22 cellular contexts compared by ENCODE assay signal in the genomic region with DNA sequence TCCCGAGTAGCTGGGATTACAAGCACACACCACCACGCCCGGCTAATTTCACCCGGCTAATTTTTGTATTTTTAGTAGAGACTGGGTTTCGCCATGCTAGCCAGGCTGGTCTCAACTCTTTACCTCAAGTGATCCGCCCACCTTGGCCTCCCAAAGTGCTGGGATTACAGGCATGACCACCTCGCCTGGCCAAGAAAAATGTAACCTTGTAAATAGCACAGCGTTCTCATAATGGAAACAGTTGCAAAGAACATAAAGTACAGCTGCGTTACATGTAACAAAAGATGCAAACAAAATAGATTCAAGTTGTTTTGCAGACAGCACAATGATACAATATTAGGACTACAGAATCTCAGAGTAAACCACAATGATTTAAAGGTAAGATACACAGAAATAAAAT. TPM values are rescaled to one million over a fixed set of nuclear protein-coding genes. Genes with fewer than 3 reads are reported as not detected.
DNase-seq lines count a peak whose midpoint lies in the region; ATAC-seq and TF ChIP-seq lines count a peak whose summit lies in the region.
"Had no signal": no experiment of that assay in that cellular context is flagged by ENCODE, and none has a peak within 500 bp of the region (broad histone marks: within the 10 kb centered on the region; RNA-seq: fewer than 3 reads in every experiment).

No MANE protein-coding gene starts in this region.

- intact Hi-C loops in activated CD4-positive, alpha-beta T cell treated with anti-CD3 and anti-CD28 coated beads for 36 hours (cut with DNase I, micrococcal nuclease): no loop called here
- intact Hi-C loops in CD14-positive monocyte (cut with micrococcal nuclease) (no loop called here), OCI-LY7 (cut with micrococcal nuclease; ENCODE audit: unreplicated experiment) (loop anchor here (10.0 kb wide), 1 partner anchor 376 kb away; no protein-coding TSS in a partner anchor), right cardiac atrium (cut with DNase I) (no loop called here)

- 89% methylated on average over 9 of the region's 9 CpGs for WGBS in right cardiac atrium
- 97% methylated on average over 8 of the region's 9 CpGs for WGBS in mesenchymal stem cell

- no peak overlapping the region for H4K8ac ChIP-seq in mesenchymal stem cell (ENCODE audit: low read length)

- H3K27me3 Mint-ChIP-seq in activated CD4-positive, alpha-beta T cell treated with anti-CD3 and anti-CD28 coated beads for 36 hours: no peaks in the 10 kb centered on the region
- no peaks in the 10 kb centered on the region for H3K27me3 Mint-ChIP-seq in CD14-positive monocyte (ENCODE audit: low read depth in 3 of 3)
- H3K27me3 Mint-ChIP-seq in natural killer cell treated with Interleukin-12 subunit alpha and Interleukin-12 subunit beta and Interleukin-15 and Interleukin-18, amount 100 ng/mL, for 72 hours: no peaks in the 10 kb centered on the region
- H3K27me3 Mint-ChIP-seq in glutamatergic neuron (ENCODE audit: unreplicated experiment): peaks cover 2% of the 10 kb centered on the region

- H3K36me3 Mint-ChIP-seq in activated CD4-positive, alpha-beta T cell treated with anti-CD3 and anti-CD28 coated beads for 36 hours (ENCODE audit: low read depth): peaks cover 18% of the 10 kb centered on the region
- H3K36me3 Mint-ChIP-seq in CD14-positive monocyte: peaks cover 56 to 67% of the 10 kb centered on the region in 2 donors
- peaks cover 10% of the 10 kb centered on the region for H3K36me3 Mint-ChIP-seq in natural killer cell treated with Interleukin-12 subunit alpha and Interleukin-12 subunit beta and Interleukin-15 and Interleukin-18, amount 100 ng/mL, for 72 hours
- no peaks in the 10 kb centered on the region for H3K36me3 Mint-ChIP-seq in glutamatergic neuron (ENCODE audit: unreplicated experiment)

- H3K27ac ChIP-seq in OCI-LY7 (ENCODE audit: low read depth, low read length, poor library complexity, severe bottlenecking) (no peak overlapping the region), right cardiac atrium (ENCODE audit: low read length) (no peak overlapping the region), mesenchymal stem cell (ENCODE audit: low read length, poor library complexity, severe bottlenecking) (no peak overlapping the region)
- H3K27ac ChIP-seq: Peyer's patch, SJCRH30 had no signal

- H3K79me2 ChIP-seq in OCI-LY7 (ENCODE audit: insufficient read depth, low read depth, low read length): no peaks in the 10 kb centered on the region

- no peaks in the 10 kb centered on the region for H3K27me3 ChIP-seq in right cardiac atrium (ENCODE audit: control insufficient read depth, insufficient read depth)
- H3K27me3 ChIP-seq in mesenchymal stem cell (ENCODE audit: control insufficient read depth in 1 of 2, insufficient read depth in 1 of 2, low read length in 2 of 2): no peaks in the 10 kb centered on the region
- H3K27me3 ChIP-seq: Peyer's patch, SJCRH30 had no signal

- H2AFZ ChIP-seq in OCI-LY7 (ENCODE audit: low read length) (no peak overlapping the region), mesenchymal stem cell (ENCODE audit: low read depth, low read length) (no peak overlapping the region)

- H3K18ac ChIP-seq in mesenchymal stem cell (ENCODE audit: low read depth in 1 of 2, low read length in 2 of 2): no peak overlapping the region

- no peaks in the 10 kb centered on the region for H4K20me1 ChIP-seq in OCI-LY7 (ENCODE audit: insufficient read depth, low read length)

- no peak overlapping the region for H2BK15ac ChIP-seq in mesenchymal stem cell (ENCODE audit: low read depth, poor library complexity, severe bottlenecking)

- POLR2A ChIA-PET in activated CD4-positive, alpha-beta T cell treated with anti-CD3 and anti-CD28 coated beads for 36 hours (lab: Charles Lee): no interaction called here
- POLR2A ChIA-PET in OCI-LY7 (lab: Charles Lee): no interaction called here

- BruUV-seq in OCI-LY7 (replicated peaks; lab: Mats Ljungman, UMichigan): TSS peak; percentile 55

- no peak overlapping the region for H2BK5ac ChIP-seq in mesenchymal stem cell (ENCODE audit: low read depth, low read length, poor library complexity, severe bottlenecking)

- H3K4me3 ChIP-seq in OCI-LY7 (ENCODE audit: low read depth, low read length, poor library complexity, severe bottlenecking) (no peak overlapping the region), right cardiac atrium (ENCODE audit: low read length) (no peak overlapping the region), mesenchymal stem cell (ENCODE audit: insufficient read depth in 1 of 2, low read depth in 1 of 2, low read length in 2 of 2) (no peak overlapping the region)
- H3K4me3 ChIP-seq: Peyer's patch, SJCRH30 had no signal

- H3K4me1 ChIP-seq in OCI-LY7 (ENCODE audit: insufficient read depth, low read length, poor library complexity, severe bottlenecking): peaks cover 4% of the 10 kb centered on the region
- H3K4me1 ChIP-seq in right cardiac atrium (ENCODE audit: control insufficient read depth, insufficient read depth, low read length): peaks cover 3% of the 10 kb centered on the region
- peaks cover 6% of the 10 kb centered on the region for H3K4me1 ChIP-seq in mesenchymal stem cell (ENCODE audit: control insufficient read depth, insufficient read depth, low read depth, low read length)
- H3K4me1 ChIP-seq: SJCRH30 had no signal

- CTCF ChIA-PET in activated CD4-positive, alpha-beta T cell treated with anti-CD3 and anti-CD28 coated beads for 36 hours (lab: Charles Lee): interaction anchor here (0.6 kb wide), 1 partner anchor 262 kb away, joined by 4 read pairs; no protein-coding TSS in a partner anchor
- CTCF ChIA-PET in OCI-LY7 (lab: Charles Lee; ENCODE audit: unreplicated experiment): no interaction called here

- no peaks in the 10 kb centered on the region for H3K79me1 ChIP-seq in mesenchymal stem cell (replicated peaks; ENCODE audit: low read length, poor library complexity, severe bottlenecking)

- H3K14ac ChIP-seq in mesenchymal stem cell (ENCODE audit: low read length in 2 of 2): no peak overlapping the region

- H3K9me3 ChIP-seq in OCI-LY7 (ENCODE audit: low read length) (no peaks in the 10 kb centered on the region), right cardiac atrium (ENCODE audit: control insufficient read depth, low read length) (no peaks in the 10 kb centered on the region), mesenchymal stem cell (ENCODE audit: control insufficient read depth, low read length) (no peaks in the 10 kb centered on the region)
- H3K9me3 ChIP-seq: Peyer's patch, SJCRH30 had no signal

- no peaks in the 10 kb centered on the region for H3K9me2 ChIP-seq in OCI-LY7 (ENCODE audit: insufficient read depth, low read length)

- H3K9me3 Mint-ChIP-seq in activated CD4-positive, alpha-beta T cell treated with anti-CD3 and anti-CD28 coated beads for 36 hours (ENCODE audit: low read depth): no peaks in the 10 kb centered on the region
- H3K9me3 Mint-ChIP-seq in CD14-positive monocyte (no peaks in the 10 kb centered on the region), glutamatergic neuron (ENCODE audit: unreplicated experiment) (peaks cover 2% of the 10 kb centered on the region)
- H3K9me3 Mint-ChIP-seq in natural killer cell treated with Interleukin-12 subunit alpha and Interleukin-12 subunit beta and Interleukin-15 and Interleukin-18, amount 100 ng/mL, for 72 hours: no peaks in the 10 kb centered on the region
- H3K9me3 Mint-ChIP-seq: HFFc6 had no signal

- H3K4ac ChIP-seq in mesenchymal stem cell (ENCODE audit: low read depth in 1 of 2, low read length in 2 of 2): no peak overlapping the region

- H2AK5ac ChIP-seq in mesenchymal stem cell (ENCODE audit: low read length, severe bottlenecking): no peak overlapping the region

- no peak for DNase-seq in activated CD4-positive, alpha-beta T cell treated with anti-CD3 and anti-CD28 coated beads for 36 hours
- no peak for DNase-seq in activated CD4-positive, alpha-beta T cell treated with anti-CD3 and anti-CD28 coated beads, Interleukin-2, amount 50 U/mL, for 4 hours
- DNase-seq in CD14-positive monocyte (ENCODE audit: low spot score): no peak
- DNase-seq in OCI-LY7 (ENCODE audit: low spot score): no peak
- DNase-seq in natural killer cell treated with Interleukin-12 subunit alpha and Interleukin-12 subunit beta and Interleukin-15 and Interleukin-18, amount 100 ng/mL, for 72 hours (ENCODE audit: low spot score): no peak
- no peak for DNase-seq in glutamatergic neuron
- no peak for DNase-seq in right cardiac atrium
- DNase-seq in mesenchymal stem cell: no peak
- DNase-seq: 8988T, C1 segment of cervical spinal cord, DMS79, H7, HFFc6, Kasumi-1, NCI-H1694 treated with DMSO at 0.1 percent for 48 hours, NCI-H2081 treated with DMSO at 0.1 percent for 48 hours, NCI-H2171 treated with DMSO at 0.1 percent for 48 hours, NCI-H524 treated with DMSO at 0.1 percent for 48 hours, NCI-H82, Peyer's patch, SJCRH30 had no signal

- peaks cover 21% of the 10 kb centered on the region for H3K4me1 Mint-ChIP-seq in activated CD4-positive, alpha-beta T cell treated with anti-CD3 and anti-CD28 coated beads for 36 hours
- H3K4me1 Mint-ChIP-seq in CD14-positive monocyte (peaks cover 17% of the 10 kb centered on the region), glutamatergic neuron (ENCODE audit: low read depth, unreplicated experiment) (peaks cover 6% of the 10 kb centered on the region)
- peaks cover 12 to 14% of the 10 kb centered on the region in 2 donors for H3K4me1 Mint-ChIP-seq in natural killer cell treated with Interleukin-12 subunit alpha and Interleukin-12 subunit beta and Interleukin-15 and Interleukin-18, amount 100 ng/mL, for 72 hours (ENCODE audit: low read depth in 2 of 2)

- H3K36me3 ChIP-seq in OCI-LY7 (ENCODE audit: insufficient read depth, low read length): peaks cover 8% of the 10 kb centered on the region; the same call in 1 of the 2 replicates
- peaks cover 9 to 59% of the 10 kb centered on the region in 2 experiments for H3K36me3 ChIP-seq in mesenchymal stem cell (ENCODE audit: control insufficient read depth in 1 of 2, insufficient read depth in 2 of 2, low read depth in 1 of 2, low read length in 2 of 2)
- H3K36me3 ChIP-seq: SJCRH30 had no signal

- no peak overlapping the region for H3K23ac ChIP-seq in mesenchymal stem cell (ENCODE audit: low read length in 2 of 2)

- H3K4me2 ChIP-seq in OCI-LY7 (ENCODE audit: low read length): no peak overlapping the region
- H3K4me2 ChIP-seq in mesenchymal stem cell (ENCODE audit: low read length, poor library complexity, severe bottlenecking): no peak overlapping the region

- no peak overlapping the region for H3K4me3 Mint-ChIP-seq in activated CD4-positive, alpha-beta T cell treated with anti-CD3 and anti-CD28 coated beads for 36 hours
- H3K4me3 Mint-ChIP-seq in CD14-positive monocyte: no peak overlapping the region
- no peak overlapping the region for H3K4me3 Mint-ChIP-seq in natural killer cell treated with Interleukin-12 subunit alpha and Interleukin-12 subunit beta and Interleukin-15 and Interleukin-18, amount 100 ng/mL, for 72 hours
- H3K4me3 Mint-ChIP-seq in glutamatergic neuron (ENCODE audit: unreplicated experiment): no peak overlapping the region
- H3K4me3 Mint-ChIP-seq: HFFc6 had no signal

- H3K9ac ChIP-seq in mesenchymal stem cell (ENCODE audit: low read length): no peak overlapping the region

- no peak overlapping the region for H2BK12ac ChIP-seq in mesenchymal stem cell (ENCODE audit: low read length in 2 of 2)

- H3K27ac Mint-ChIP-seq in activated CD4-positive, alpha-beta T cell treated with anti-CD3 and anti-CD28 coated beads for 36 hours: peak overlapping the region; percentile 12
- H3K27ac Mint-ChIP-seq in CD14-positive monocyte: peak overlapping the region in 4 of 7 donors; percentile 12 to 85 (median 41)
- peak overlapping the region; percentile 35 to 60 for H3K27ac Mint-ChIP-seq in natural killer cell treated with Interleukin-12 subunit alpha and Interleukin-12 subunit beta and Interleukin-15 and Interleukin-18, amount 100 ng/mL, for 72 hours
- H3K27ac Mint-ChIP-seq in glutamatergic neuron (ENCODE audit: unreplicated experiment): no peak overlapping the region
- H3K27ac Mint-ChIP-seq: HFFc6 had no signal

- no peak for ATAC-seq in activated CD4-positive, alpha-beta T cell treated with anti-CD3 and anti-CD28 coated beads for 36 hours
- ATAC-seq in natural killer cell treated with Interleukin-12 subunit alpha and Interleukin-12 subunit beta and Interleukin-15 and Interleukin-18, amount 100 ng/mL, for 72 hours: no peak
- ATAC-seq in right cardiac atrium: no peak

- TF ChIP-seq CTCF in CD14-positive monocyte (IDR thresholded peaks at IDR 0.05) (no peak), OCI-LY7 (conservative IDR thresholded peaks at IDR 0.05; ENCODE audit: low read length) (no peak), glutamatergic neuron (IDR thresholded peaks at IDR 0.05; ENCODE audit: partially characterized antibody, unreplicated experiment) (no peak)

- H4K91ac ChIP-seq in mesenchymal stem cell (ENCODE audit: low read length): no peak overlapping the region

- H2BK120ac ChIP-seq in mesenchymal stem cell (ENCODE audit: low read depth, low read length): no peak overlapping the region

RNA-seq across cellular contexts. Expression of a gene that starts 14.6 kb away (rescaled TPM):
- total RNA-seq in activated CD4-positive, alpha-beta T cell treated with anti-CD3 and anti-CD28 coated beads for 36 hours: not detected
- polyA plus RNA-seq in CD14-positive monocyte (not detected), right cardiac atrium (0.09 TPM)
- total RNA-seq in OCI-LY7 (2014; rRNA removed; shearing (Covaris generic)): 0.18 TPM in 1 of 2 replicates, not detected in the other
- total RNA-seq in OCI-LY7 (2022) (not detected in 2 replicates), glutamatergic neuron (ENCODE audit: unreplicated experiment) (not detected), right cardiac atrium (not detected)
- under 1 TPM in 1 of 2 donors, not detected in 1; 0.39 TPM for total RNA-seq in natural killer cell treated with Interleukin-12 subunit alpha and Interleukin-12 subunit beta and Interleukin-15 and Interleukin-18, amount 100 ng/mL, for 72 hours
- polyA plus RNA-seq in mesenchymal stem cell (2013, experiment 1 of 2): not detected
- not detected for polyA plus RNA-seq in mesenchymal stem cell (2013, experiment 2 of 2)
- total RNA-seq: MCF 10A had no signal
